In the genomic region with DNA sequence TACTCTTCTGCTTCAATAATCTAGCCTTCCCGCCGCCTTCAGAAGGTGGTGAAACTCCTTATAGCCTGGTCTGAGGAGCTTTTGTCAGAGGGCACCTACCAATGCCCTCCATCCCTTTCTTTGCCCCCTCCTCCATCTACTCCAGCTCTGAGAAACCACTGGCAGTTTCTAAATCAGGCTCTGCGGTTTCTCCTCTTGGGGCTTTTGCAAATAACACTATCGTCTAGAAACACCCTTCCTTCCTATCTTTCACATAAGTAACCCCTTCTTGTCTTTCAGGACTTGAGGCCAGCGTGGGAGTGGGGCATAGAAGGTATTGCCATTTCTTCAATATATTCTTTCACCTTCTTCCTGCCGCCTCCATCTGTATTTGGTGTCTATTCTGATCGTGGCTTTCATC, we compare ENCODE assay signal across 11 cellular contexts. TPM values are rescaled to one million over a fixed set of nuclear protein-coding genes. Genes with fewer than 3 reads are reported as not detected.
DNase-seq lines count a peak whose midpoint lies in the region; TF ChIP-seq lines count a peak whose summit lies in the region.
"Had no signal": no experiment of that assay in that cellular context is flagged by ENCODE, and none has a peak within 500 bp of the region (broad histone marks: within the 10 kb centered on the region; RNA-seq: fewer than 3 reads in every experiment).

No MANE protein-coding gene starts in this region.

- no peaks in the 10 kb centered on the region for H3K36me3 Mint-ChIP-seq in activated naive CD8-positive, alpha-beta T cell treated with anti-CD3 and anti-CD28 coated beads for 36 hours

- peak overlapping the region; percentile 77 for H3K4me3 Mint-ChIP-seq in activated naive CD8-positive, alpha-beta T cell treated with anti-CD3 and anti-CD28 coated beads for 36 hours

- no peaks in the 10 kb centered on the region for H3K9me3 Mint-ChIP-seq in activated naive CD8-positive, alpha-beta T cell treated with anti-CD3 and anti-CD28 coated beads for 36 hours

- peak overlapping the region in 6 of 8 donors; percentile 31 to 83 (median 56) for H3K27ac ChIP-seq in spleen
- H3K27ac ChIP-seq in breast epithelium = no peak overlapping the region
- H3K27ac ChIP-seq: 22Rv1 had no signal

- H3K27me3 ChIP-seq in spleen (replicated peaks in 1 of 7) (peaks cover 0 to 16% (median 0%) of the 10 kb centered on the region in 7 donors), breast epithelium (peaks cover 0 to 21% of the 10 kb centered on the region in 2 donors)

- DNase-seq in DMS53 (lab: John Stamatoyannopoulos, UW) (peak; percentile 13), DMS53 treated with DMSO at 0.1 percent for 48 hours (lab: John Stamatoyannopoulos, UW; ENCODE audit: unreplicated experiment) (no peak), NB4 (ENCODE audit: low read depth) (peak; percentile 91), spleen (no peak), AG08395 (ENCODE audit: low spot score) (no peak), SHP77 (lab: John Stamatoyannopoulos, UW) (no peak), breast epithelium (ENCODE audit: low spot score in 2 of 2) (no peak)
- no peak for DNase-seq in activated naive CD8-positive, alpha-beta T cell treated with anti-CD3 and anti-CD28 coated beads for 36 hours
- DNase-seq: NCI-H748 treated with DMSO at 0.1 percent for 48 hours had no signal

- H3K4me3 ChIP-seq in NB4 (ENCODE audit: low read depth, low read length) (peak overlapping the region; percentile 50), spleen (peak overlapping the region in 5 of 8 donors; percentile 13 to 68 (median 39)), breast epithelium (peak overlapping the region in 1 of 3 donors; percentile 34)

- peaks cover 8% of the 10 kb centered on the region for H3K4me1 Mint-ChIP-seq in activated naive CD8-positive, alpha-beta T cell treated with anti-CD3 and anti-CD28 coated beads for 36 hours

- TF ChIP-seq POLR2A in NB4 (IDR thresholded peaks at IDR 0.05; ENCODE audit: extremely low read depth, insufficient read length) (no peak), spleen (IDR thresholded peaks at IDR 0.05) (no peak), breast epithelium (IDR thresholded peaks at IDR 0.05) (no peak)

- no peaks in the 10 kb centered on the region for H3K36me3 ChIP-seq in spleen
- no peaks in the 10 kb centered on the region for H3K36me3 ChIP-seq in breast epithelium

- peaks cover 0 to 11% (median 2%) of the 10 kb centered on the region in 6 donors for H3K4me1 ChIP-seq in spleen
- no peaks in the 10 kb centered on the region for H3K4me1 ChIP-seq in breast epithelium

- no peaks in the 10 kb centered on the region for H3K27me3 Mint-ChIP-seq in activated naive CD8-positive, alpha-beta T cell treated with anti-CD3 and anti-CD28 coated beads for 36 hours

- H3K27ac Mint-ChIP-seq in activated naive CD8-positive, alpha-beta T cell treated with anti-CD3 and anti-CD28 coated beads for 36 hours = peak overlapping the region; percentile 80

- WGBS in spleen, 5 donors = 9 to 27% (median 18%) methylated on average over 7 of the region's 7 CpGs

- intact Hi-C loops in spleen (cut with DNase I; ENCODE audit: low total_unique reads) (no loop called here), breast epithelium (cut with DNase I; ENCODE audit: low total_unique reads) (no loop called here)

- no peak for TF ChIP-seq CTCF in NB4 (IDR thresholded peaks at IDR 0.05; ENCODE audit: low read depth, low read length)
- no peak for TF ChIP-seq CTCF in spleen (IDR thresholded peaks at IDR 0.05 in 8 of 11, conservative IDR thresholded peaks at IDR 0.05 in 3 of 11)
- TF ChIP-seq CTCF in breast epithelium (IDR thresholded peaks at IDR 0.05) = no peak

- H3K9me3 ChIP-seq in spleen (no peaks in the 10 kb centered on the region), breast epithelium (no peaks in the 10 kb centered on the region)

RNA-seq across cellular contexts. Expression of a gene that starts 1.2 kb away (rescaled TPM):
- total RNA-seq in activated naive CD8-positive, alpha-beta T cell treated with anti-CD3 and anti-CD28 coated beads for 36 hours = under 1 TPM; 0.25 to 0.34 TPM
- 1 to 10 TPM in 3 of 7 donors, under 1 TPM in 4; 0.43 to 1.4 (median 0.82) TPM for total RNA-seq in spleen
- under 1 TPM; 0.20 to 0.46 (median 0.22) TPM for polyA plus RNA-seq in spleen
- 1 to 10 TPM in 1 of 3 donors, under 1 TPM in 2; 0.32 to 1.9 (median 0.66) TPM for total RNA-seq in breast epithelium
- total RNA-seq: HT1080 had no signal

Comparison
In these comparisons a context has a peak if more than half of its experiments do, and no peak if none do; other contexts are left out.
1. DNase-seq: peak in DMS53 (single experiment) and NB4 (single experiment); none in DMS53 treated with DMSO at 0.1 percent for 48 hours (single experiment), activated naive CD8-positive, alpha-beta T cell treated with anti-CD3 and anti-CD28 coated beads for 36 hours (single experiment), spleen (single experiment), AG08395 (single experiment), SHP77 (0 of 2) and breast epithelium (0 of 2).
2. H3K27ac ChIP-seq: peak in spleen (6 of 8); none in breast epithelium (0 of 2).